ENCODE assay signal across 2 cellular contexts in genomic region chr9:126439402-126439765, GRCh38.
TF ChIP-seq lines count a peak whose summit lies in the region.

No MANE protein-coding gene starts in this region.

TF ChIP-seq in A549, 52 proteins besides CTCF, POLR2A, EP300 and RAD21 (continued from another document):
- no peak for TF ChIP-seq GATA3 (IDR thresholded peaks at IDR 0.05; ENCODE audit: borderline replicate concordance)
- no peak for TF ChIP-seq HOXB13 (CRISPR knock-in tag; IDR thresholded peaks at IDR 0.05; ENCODE audit: low read depth)
- TF ChIP-seq HOXB5 (CRISPR knock-in tag; IDR thresholded peaks at IDR 0.05) = no peak
- TF ChIP-seq ZNF302 (CRISPR knock-in tag; IDR thresholded peaks at IDR 0.05) = no peak
- no peak for TF ChIP-seq ESRRA (IDR thresholded peaks at IDR 0.05; ENCODE audit: borderline replicate concordance, low read length)
- no peak for TF ChIP-seq JUN (IDR thresholded peaks at IDR 0.05)

TF ChIP-seq in GM23338, 12 proteins besides CTCF, POLR2A, EP300 and RAD21 (continued from another document):
- TF ChIP-seq ZNF462 (CRISPR knock-in tag; IDR thresholded peaks at IDR 0.05) = no peak
- TF ChIP-seq ZNF331 (CRISPR knock-in tag; IDR thresholded peaks at IDR 0.05; ENCODE audit: low read depth) = no peak
- TF ChIP-seq NANOG (IDR thresholded peaks at IDR 0.05; ENCODE audit: borderline replicate concordance) = no peak
- TF ChIP-seq STAT1 (IDR thresholded peaks at IDR 0.05; ENCODE audit: unreplicated experiment) = no peak
- TF ChIP-seq ZNF114 (CRISPR knock-in tag; IDR thresholded peaks at IDR 0.05) = no peak
